Comparison of ENCODE assay signal across 16 cellular contexts in genomic region chr4:142393127-142393526, GRCh38.
"Had no signal": no experiment of that assay in that cellular context is flagged by ENCODE, and none has a peak within 500 bp of the region (broad histone marks: within the 10 kb centered on the region; RNA-seq: fewer than 3 reads in every experiment).

No MANE protein-coding gene starts in this region.

- H3K4me3 Mint-ChIP-seq: activated CD4-positive, alpha-beta T cell treated with anti-CD3 and anti-CD28 coated beads, Interleukin-2, amount 10 ng/mL, durations not matched to agents 24 days and 14 days; natural killer cell treated with Interleukin-12 subunit alpha and Interleukin-12 subunit beta and Interleukin-15 and Interleukin-18, amount 100 ng/mL, for 72 hours; stimulated activated naive B cell treated with anti-CD40 and anti-IgM and Interleukin-4, amounts not matched to agents 10 μg/mL and 1 μg/mL and 100 μg/mL, for 72 hours; T-helper 2 cell treated with Interferon-gamma antibody and Interleukin-4, amounts not matched to agents 5 μg/mL and 100 μg/mL, for 36 hours had no signal

- H3K27me3 Mint-ChIP-seq: activated CD4-positive, alpha-beta T cell treated with anti-CD3 and anti-CD28 coated beads, Interleukin-2, amount 10 ng/mL, durations not matched to agents 24 days and 14 days; natural killer cell treated with Interleukin-12 subunit alpha and Interleukin-12 subunit beta and Interleukin-15 and Interleukin-18, amount 100 ng/mL, for 72 hours; stimulated activated naive B cell treated with anti-CD40 and anti-IgM and Interleukin-4, amounts not matched to agents 10 μg/mL and 1 μg/mL and 100 μg/mL, for 72 hours had no signal

- H3K4me1 Mint-ChIP-seq: stimulated activated naive B cell treated with anti-CD40 and anti-IgM and Interleukin-4, amounts not matched to agents 10 μg/mL and 1 μg/mL and 100 μg/mL, for 72 hours had no signal

- H3K36me3 Mint-ChIP-seq: stimulated activated naive B cell treated with anti-CD40 and anti-IgM and Interleukin-4, amounts not matched to agents 10 μg/mL and 1 μg/mL and 100 μg/mL, for 72 hours had no signal

- ATAC-seq: body of pancreas; natural killer cell treated with Interleukin-12 subunit alpha and Interleukin-12 subunit beta and Interleukin-15 and Interleukin-18, amount 100 ng/mL, for 72 hours; stimulated activated naive B cell treated with anti-CD40 and anti-IgM and Interleukin-4, amounts not matched to agents 10 μg/mL and 1 μg/mL and 100 μg/mL, for 72 hours had no signal

- H3K27ac Mint-ChIP-seq: activated CD4-positive, alpha-beta T cell treated with anti-CD3 and anti-CD28 coated beads, Interleukin-2, amount 10 ng/mL, durations not matched to agents 24 days and 14 days; natural killer cell treated with Interleukin-12 subunit alpha and Interleukin-12 subunit beta and Interleukin-15 and Interleukin-18, amount 100 ng/mL, for 72 hours; stimulated activated naive B cell treated with anti-CD40 and anti-IgM and Interleukin-4, amounts not matched to agents 10 μg/mL and 1 μg/mL and 100 μg/mL, for 72 hours; T-helper 2 cell treated with Interferon-gamma antibody and Interleukin-4, amounts not matched to agents 5 μg/mL and 100 μg/mL, for 36 hours had no signal

- DNase-seq: activated CD4-positive, alpha-beta T cell treated with anti-CD3 and anti-CD28 coated beads, Interleukin-2, amount 10 ng/mL, durations not matched to agents 24 days and 14 days; activated T-cell treated with anti-CD3 and anti-CD28 coated beads for 4 hours; adrenal gland; aorta; body of pancreas; cerebellar nuclear complex; colonic mucosa; effector CD8-positive, alpha-beta T cell; left ventricle myocardium inferior; mesendoderm; stimulated activated CD4-positive, alpha-beta T cell treated with anti-CD3 and anti-CD28 coated beads, Interleukin-1b, Interleukin-23, amount 100 ng/mL, for 48 hours; stimulated activated CD8-positive, alpha-beta memory T cell treated with anti-CD3 and anti-CD28 coated beads, Interleukin-4, amount 100 ng/mL, for 48 hours; stimulated activated naive B cell treated with anti-CD40 and anti-IgM and Interleukin-4, amounts not matched to agents 10 μg/mL and 1 μg/mL and 100 μg/mL, for 72 hours; transverse colon had no signal
